ENCODE assay signal across 11 cellular contexts in the genomic region with DNA sequence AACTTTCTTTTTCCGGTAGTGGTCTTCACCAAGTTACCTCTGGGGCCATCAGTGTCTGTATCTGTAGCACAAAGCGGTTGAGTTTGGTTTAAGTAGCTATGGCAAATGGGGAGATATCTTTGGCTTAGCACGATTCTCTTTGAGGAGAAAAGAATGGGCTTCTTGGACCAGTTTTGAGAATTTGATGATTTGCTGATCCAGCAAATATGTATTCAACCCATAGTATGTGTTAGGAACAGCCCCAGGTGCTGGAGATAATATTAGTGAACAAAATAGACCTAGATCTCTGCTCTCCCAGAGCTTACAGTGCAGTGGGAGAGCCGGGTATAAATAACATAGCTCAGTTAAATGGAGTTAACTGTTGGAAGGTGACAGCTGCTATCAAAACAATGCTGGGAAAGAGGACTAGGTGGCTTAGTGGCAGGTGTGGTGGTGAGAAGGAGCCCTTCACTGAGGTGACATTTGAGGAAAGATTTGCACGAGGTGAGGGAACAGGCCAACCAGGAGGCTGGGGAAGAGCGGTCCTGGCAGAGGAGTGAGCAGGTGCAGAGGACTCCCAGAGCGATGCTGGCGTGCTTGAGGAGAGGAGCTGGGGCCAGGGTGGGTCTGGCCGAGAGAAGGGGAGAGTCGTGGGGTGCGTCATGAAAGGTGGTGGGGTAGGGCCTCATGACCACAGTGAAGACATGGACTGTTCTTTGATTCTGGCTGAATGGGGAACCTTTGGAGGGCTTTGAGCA. TPM values are rescaled to one million over a fixed set of nuclear protein-coding genes. Genes with fewer than 3 reads are reported as not detected.
A peak's percentile ranks its signal among the peaks of the same experiment; 100 is the strongest.
DNase-seq lines count a peak whose midpoint lies in the region; ATAC-seq, FAIRE-seq and TF ChIP-seq lines count a peak whose summit lies in the region.
"Had no signal": no experiment of that assay in that cellular context is flagged by ENCODE, and none has a peak within 500 bp of the region (broad histone marks: within the 10 kb centered on the region; RNA-seq: fewer than 3 reads in every experiment).

No MANE protein-coding gene starts in this region.

- 85 to 95% (median 88%) methylated on average over 11 of the region's 11 CpGs for WGBS in stomach, 5 donors
- 80 to 93% methylated on average over 9 of the region's 11 CpGs for WGBS in gastroesophageal sphincter (ENCODE audit: low coverage in 1 of 2), 2 donors

- TF ChIP-seq POLR2A in stomach (IDR thresholded peaks at IDR 0.05) (no peak), gastroesophageal sphincter (IDR thresholded peaks at IDR 0.05) (no peak)

- H3K27ac ChIP-seq in stomach (peak overlapping the region in 4 of 5 donors; percentile 33 to 74 (median 59)), gastroesophageal sphincter (no peak overlapping the region)
- H3K27ac ChIP-seq: epithelial cell of prostate had no signal

- H3K9me3 Mint-ChIP-seq in activated T-cell treated with anti-CD3 and anti-CD28 coated beads, Interleukin-2, amount 50 U/mL, for 24 hours: no peaks in the 10 kb centered on the region
- no peaks in the 10 kb centered on the region for H3K9me3 Mint-ChIP-seq in endothelial cell (ENCODE audit: unreplicated experiment)

- TF ChIP-seq CTCF in endothelial cell (IDR thresholded peaks at IDR 0.05; ENCODE audit: unreplicated experiment): no peak
- no peak for TF ChIP-seq CTCF in stomach (IDR thresholded peaks at IDR 0.05)
- TF ChIP-seq CTCF in gastroesophageal sphincter (IDR thresholded peaks at IDR 0.05): no peak

- H3K4me3 Mint-ChIP-seq in activated T-cell treated with anti-CD3 and anti-CD28 coated beads, Interleukin-2, amount 50 U/mL, for 24 hours: no peak overlapping the region
- H3K4me3 Mint-ChIP-seq in T-helper 17 cell (no peak overlapping the region), endothelial cell (ENCODE audit: unreplicated experiment) (no peak overlapping the region)

- no peak for FAIRE-seq in urothelium cell line (lab: Jason Lieb, UNC)
- FAIRE-seq: G401.6 had no signal

- intact Hi-C loops in stomach (cut with DNase I; ENCODE audit: low total_unique reads): no loop called here

- H3K36me3 Mint-ChIP-seq in activated T-cell treated with anti-CD3 and anti-CD28 coated beads, Interleukin-2, amount 50 U/mL, for 24 hours (ENCODE audit: low read depth): peaks cover 58% of the 10 kb centered on the region
- H3K36me3 Mint-ChIP-seq in T-helper 17 cell (ENCODE audit: low read depth) (peaks cover 9% of the 10 kb centered on the region), endothelial cell (ENCODE audit: low read depth, unreplicated experiment) (peaks cover 21% of the 10 kb centered on the region)

- H3K9me3 ChIP-seq in T-helper 17 cell (ENCODE audit: control insufficient read depth, low read length, poor library complexity, severe bottlenecking) (no peaks in the 10 kb centered on the region), stomach (no peaks in the 10 kb centered on the region), gastroesophageal sphincter (no peaks in the 10 kb centered on the region)

- no peak for DNase-seq in activated T-cell treated with anti-CD3 and anti-CD28 coated beads, Interleukin-2, amount 50 U/mL, for 24 hours
- DNase-seq in activated T-cell treated with anti-CD3 and anti-CD28 coated beads, Interleukin-2, amount 50 U/mL, for 48 hours: no peak
- DNase-seq in T-helper 17 cell (no peak), endothelial cell (ENCODE audit: low spot score) (no peak), stomach (no peak), urothelium cell line (ENCODE audit: low spot score) (no peak)
- DNase-seq in activated effector memory CD4-positive, alpha-beta T cell treated with Interleukin-2 at 50 U/mL for 16 hours: no peak
- DNase-seq: NCI-H2081 treated with DMSO at 0.1 percent for 48 hours had no signal

- peaks cover 25 to 82% (median 73%) of the 10 kb centered on the region in 4 donors for H3K4me1 ChIP-seq in stomach
- peaks cover 0 to 61% (median 11%) of the 10 kb centered on the region in 3 donors for H3K4me1 ChIP-seq in gastroesophageal sphincter

- no peaks in the 10 kb centered on the region for H3K36me3 ChIP-seq in stomach
- no peaks in the 10 kb centered on the region for H3K36me3 ChIP-seq in gastroesophageal sphincter

- H3K27me3 ChIP-seq in stomach: no peaks in the 10 kb centered on the region
- H3K27me3 ChIP-seq in gastroesophageal sphincter: no peaks in the 10 kb centered on the region

- H3K4me3 ChIP-seq in stomach (no peak overlapping the region), gastroesophageal sphincter (no peak overlapping the region)

- H3K27me3 Mint-ChIP-seq in activated T-cell treated with anti-CD3 and anti-CD28 coated beads, Interleukin-2, amount 50 U/mL, for 24 hours: no peaks in the 10 kb centered on the region
- H3K27me3 Mint-ChIP-seq in T-helper 17 cell (no peaks in the 10 kb centered on the region), endothelial cell (ENCODE audit: unreplicated experiment) (peaks cover 4% of the 10 kb centered on the region)

- H3K4me1 Mint-ChIP-seq in activated T-cell treated with anti-CD3 and anti-CD28 coated beads, Interleukin-2, amount 50 U/mL, for 24 hours (ENCODE audit: low read depth): peaks cover 71% of the 10 kb centered on the region
- H3K4me1 Mint-ChIP-seq in T-helper 17 cell (peaks cover 68% of the 10 kb centered on the region), endothelial cell (ENCODE audit: unreplicated experiment) (peaks cover 11% of the 10 kb centered on the region)

- ATAC-seq in T-helper 17 cell: no peak
- ATAC-seq in gastroesophageal sphincter: no peak

- peak overlapping the region; percentile 81 for H3K27ac Mint-ChIP-seq in activated T-cell treated with anti-CD3 and anti-CD28 coated beads, Interleukin-2, amount 50 U/mL, for 24 hours
- peak overlapping the region; percentile 92 for H3K27ac Mint-ChIP-seq in T-helper 17 cell
- H3K27ac Mint-ChIP-seq in endothelial cell (ENCODE audit: unreplicated experiment): peak overlapping the region; percentile 24

- no peak for TF ChIP-seq EP300 in stomach (IDR thresholded peaks at IDR 0.05)
- TF ChIP-seq EP300 in gastroesophageal sphincter (IDR thresholded peaks at IDR 0.05): no peak

RNA-seq across cellular contexts. Expression of gene TBC1D22A, which starts 5.0 kb away (rescaled TPM):
- total RNA-seq in T-helper 17 cell (10 to 100 TPM; 42.1 to 43.8 TPM), endothelial cell (ENCODE audit: unreplicated experiment) (25.3 TPM), stomach (10 to 100 TPM; 13.8 to 53.1 (median 47.4) TPM), gastroesophageal sphincter (10 to 100 TPM; 16.2 to 22.2 (median 17.8) TPM)
- polyA plus RNA-seq in stomach: 10 to 100 TPM; 13.3 to 22.1 (median 15.5) TPM

RNA-seq across cellular contexts. Expression of gene CERK, which starts 29.4 kb away (rescaled TPM):
- total RNA-seq in T-helper 17 cell (100 to 1,000 TPM; 164 to 174 TPM), endothelial cell (ENCODE audit: unreplicated experiment) (57.7 TPM), stomach (10 to 100 TPM; 29.1 to 59.4 (median 42.4) TPM), gastroesophageal sphincter (10 to 100 TPM; 44.6 to 55.9 (median 45.6) TPM)
- 10 to 100 TPM; 12.5 to 29.2 (median 26.0) TPM for polyA plus RNA-seq in stomach

Comparison
In these comparisons a context has a peak if more than half of its experiments do, and no peak if none do; other contexts are left out.
1. H3K27ac Mint-ChIP-seq: peak in every context shown above with its lines; median percentile 92 in T-helper 17 cell; 81 in activated T-cell treated with anti-CD3 and anti-CD28 coated beads, Interleukin-2, amount 50 U/mL, for 24 hours; 24 in endothelial cell.
2. H3K27ac ChIP-seq: peak in stomach (4 of 5); none in gastroesophageal sphincter (0 of 4).